In the genomic region with DNA sequence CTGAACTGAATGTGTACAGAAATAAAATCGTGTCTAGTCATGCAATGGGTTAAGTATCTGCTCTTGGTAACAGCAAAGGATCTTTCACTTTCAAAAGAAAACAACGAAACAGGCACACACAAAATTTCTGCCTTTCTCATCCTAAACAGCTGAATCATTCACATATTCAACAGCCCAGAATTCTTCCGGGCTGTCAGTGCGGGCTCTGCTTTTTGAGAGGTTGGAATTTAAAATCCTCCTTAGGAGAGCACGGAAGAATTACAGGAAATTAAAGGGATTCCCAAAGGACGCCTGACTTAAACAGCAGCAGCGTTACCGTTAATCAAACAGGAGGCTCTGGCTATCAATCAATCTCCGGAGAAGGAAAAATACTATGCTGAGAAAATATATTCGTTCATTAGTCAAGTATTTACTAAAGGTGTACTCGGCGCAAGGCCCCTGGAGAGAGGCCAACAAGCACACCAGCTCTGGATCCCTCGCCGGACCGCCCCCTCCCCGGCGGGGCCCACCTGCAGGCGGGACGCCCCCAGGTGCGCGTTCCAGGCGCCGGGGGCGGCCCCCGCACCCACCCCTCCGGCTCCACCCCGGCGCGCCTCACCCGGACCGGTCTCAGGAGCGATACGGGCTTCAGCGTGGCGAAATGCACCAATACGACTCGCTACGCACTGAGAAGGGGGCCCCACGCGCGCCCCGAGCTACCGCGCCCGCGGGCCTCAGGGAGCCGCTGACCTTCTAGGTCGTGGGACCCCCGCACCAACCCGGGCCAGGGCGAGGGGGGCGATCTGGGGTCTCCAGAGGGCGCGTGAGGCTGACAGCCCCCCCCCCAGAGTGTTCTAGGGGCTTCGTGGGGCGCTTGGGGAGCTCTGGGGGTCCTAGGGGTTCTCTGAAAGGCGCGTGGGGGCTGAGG, we compare ENCODE assay signal across 9 cellular contexts. TPM values are rescaled to one million over a fixed set of nuclear protein-coding genes. Genes with fewer than 3 reads are reported as not detected.
DNase-seq lines count a peak whose midpoint lies in the region; ATAC-seq and TF ChIP-seq lines count a peak whose summit lies in the region.
"Had no signal": no experiment of that assay in that cellular context is flagged by ENCODE, and none has a peak within 500 bp of the region (broad histone marks: within the 10 kb centered on the region; RNA-seq: fewer than 3 reads in every experiment).

No MANE protein-coding gene starts in this region.

- peak overlapping the region; percentile 85 for H3K27ac Mint-ChIP-seq in CD4-positive, alpha-beta T cell
- H3K27ac Mint-ChIP-seq in activated CD8-positive, alpha-beta T cell treated with anti-CD3 and anti-CD28 coated beads for 36 hours = peak overlapping the region; percentile 88
- H3K27ac Mint-ChIP-seq in effector memory CD8-positive, alpha-beta T cell = peak overlapping the region; percentile 90 to 94
- H3K27ac Mint-ChIP-seq in stimulated activated effector memory CD8-positive, alpha-beta T cell treated with anti-CD3 and anti-CD28 coated beads, Interleukin-12 subunit alpha, Interleukin-12 subunit beta, amount 100 ng/mL, for 72 hours = peak overlapping the region; percentile 89

- H3K36me3 ChIP-seq in mesodermal cell (ENCODE audit: control insufficient read depth, insufficient read depth, low read length) = peaks cover 4% of the 10 kb centered on the region

- no peaks in the 10 kb centered on the region for H3K4me1 ChIP-seq in mesodermal cell (ENCODE audit: control insufficient read depth, insufficient read depth, low read length, poor library complexity, severe bottlenecking)

- POLR2A ChIA-PET in CD4-positive, alpha-beta T cell (lab: Charles Lee) = interaction anchor here (2.8 to 3.2 kb wide), 3 partner anchors 59 to 70 kb away, joined by 23 to 79 read pairs (median 36); a partner anchor contains a TSS
- POLR2A ChIA-PET in activated CD8-positive, alpha-beta T cell treated with anti-CD3 and anti-CD28 coated beads for 36 hours (lab: Charles Lee) = interaction anchor here (0.6 to 2.4 kb wide), 10 partner anchors 9 to 70 kb away, joined by 3 to 17 read pairs (median 4); a partner anchor contains a TSS

- TF ChIP-seq CTCF in CD4-positive, alpha-beta T cell (IDR thresholded peaks at IDR 0.05) = no peak
- TF ChIP-seq CTCF in activated CD8-positive, alpha-beta T cell treated with anti-CD3 and anti-CD28 coated beads for 36 hours (IDR thresholded peaks at IDR 0.05) = no peak

- no peaks in the 10 kb centered on the region for H3K9me3 ChIP-seq in CD4-positive, alpha-beta T cell (ENCODE audit: control insufficient read depth, low read length)
- no peaks in the 10 kb centered on the region for H3K9me3 ChIP-seq in mesodermal cell (ENCODE audit: control insufficient read depth, low read length)

- H3K4me1 Mint-ChIP-seq in CD4-positive, alpha-beta T cell (ENCODE audit: low read depth) = peaks cover 46% of the 10 kb centered on the region
- peaks cover 67% of the 10 kb centered on the region for H3K4me1 Mint-ChIP-seq in activated CD8-positive, alpha-beta T cell treated with anti-CD3 and anti-CD28 coated beads for 36 hours (ENCODE audit: low read depth)
- H3K4me1 Mint-ChIP-seq in effector memory CD8-positive, alpha-beta T cell (ENCODE audit: low read depth in 2 of 2) = peaks cover 29 to 39% of the 10 kb centered on the region in 2 donors
- H3K4me1 Mint-ChIP-seq in stimulated activated effector memory CD8-positive, alpha-beta T cell treated with anti-CD3 and anti-CD28 coated beads, Interleukin-12 subunit alpha, Interleukin-12 subunit beta, amount 100 ng/mL, for 72 hours = peaks cover 34% of the 10 kb centered on the region

- H3K27me3 ChIP-seq in CD4-positive, alpha-beta T cell (ENCODE audit: control insufficient read depth, insufficient read depth, low read length) = no peaks in the 10 kb centered on the region

- 1 to 4% methylated on average over 36 to 46 of the region's 58 CpGs for WGBS in mesodermal cell (ENCODE audit: insufficient coverage in 2 of 2), 2 experiments

- peaks cover 4% of the 10 kb centered on the region for H3K36me3 Mint-ChIP-seq in CD4-positive, alpha-beta T cell (ENCODE audit: low read depth)
- peaks cover 10% of the 10 kb centered on the region for H3K36me3 Mint-ChIP-seq in activated CD8-positive, alpha-beta T cell treated with anti-CD3 and anti-CD28 coated beads for 36 hours (ENCODE audit: low read depth)
- peaks cover 11% of the 10 kb centered on the region for H3K36me3 Mint-ChIP-seq in effector memory CD8-positive, alpha-beta T cell (ENCODE audit: insufficient read depth)
- peaks cover 7% of the 10 kb centered on the region for H3K36me3 Mint-ChIP-seq in stimulated activated effector memory CD8-positive, alpha-beta T cell treated with anti-CD3 and anti-CD28 coated beads, Interleukin-12 subunit alpha, Interleukin-12 subunit beta, amount 100 ng/mL, for 72 hours

- CTCF ChIA-PET in CD4-positive, alpha-beta T cell (lab: Charles Lee) = interaction anchor here (0.6 to 2.5 kb wide), 2 partner anchors 70 to 102 kb away, joined by 4 to 18 read pairs; a partner anchor contains a TSS
- CTCF ChIA-PET in activated CD8-positive, alpha-beta T cell treated with anti-CD3 and anti-CD28 coated beads for 36 hours (lab: Charles Lee) = interaction anchor here (0.7 to 6.1 kb wide), 6 partner anchors 11 to 186 kb away, joined by 3 to 41 read pairs (median 4); a partner anchor contains a TSS

- H3K4me3 ChIP-seq in mesodermal cell (ENCODE audit: extremely low read depth, insufficient read depth, low read length, poor library complexity, severe bottlenecking) = peak overlapping the region; percentile 96

- intact Hi-C loops in CD4-positive, alpha-beta T cell (cut with DNase I, micrococcal nuclease) = loop anchor here in 1 of 2 experiments (1.0 to 10.0 kb wide), 4 partner anchors 23 to 1635 kb away; a partner anchor contains a TSS
- intact Hi-C loops in activated CD8-positive, alpha-beta T cell treated with anti-CD3 and anti-CD28 coated beads for 36 hours (cut with micrococcal nuclease) = loop anchor here (5.0 kb wide), 1 partner anchor 58 kb away; a partner anchor contains a TSS

- peak overlapping the region; percentile 36 for H3K27ac ChIP-seq in CD4-positive, alpha-beta T cell (ENCODE audit: low read depth, low read length)
- peak overlapping the region; percentile 20 for H3K27ac ChIP-seq in mesodermal cell (ENCODE audit: low read depth, low read length, severe bottlenecking)

- H3K9me3 Mint-ChIP-seq in CD4-positive, alpha-beta T cell = no peaks in the 10 kb centered on the region
- no peaks in the 10 kb centered on the region for H3K9me3 Mint-ChIP-seq in activated CD8-positive, alpha-beta T cell treated with anti-CD3 and anti-CD28 coated beads for 36 hours
- H3K9me3 Mint-ChIP-seq in effector memory CD8-positive, alpha-beta T cell = no peaks in the 10 kb centered on the region
- H3K9me3 Mint-ChIP-seq in stimulated activated effector memory CD8-positive, alpha-beta T cell treated with anti-CD3 and anti-CD28 coated beads, Interleukin-12 subunit alpha, Interleukin-12 subunit beta, amount 100 ng/mL, for 72 hours = no peaks in the 10 kb centered on the region

- peaks cover 11% of the 10 kb centered on the region for H3K27me3 Mint-ChIP-seq in CD4-positive, alpha-beta T cell
- H3K27me3 Mint-ChIP-seq in activated CD8-positive, alpha-beta T cell treated with anti-CD3 and anti-CD28 coated beads for 36 hours = no peaks in the 10 kb centered on the region
- peaks cover 13 to 14% of the 10 kb centered on the region in 2 donors for H3K27me3 Mint-ChIP-seq in effector memory CD8-positive, alpha-beta T cell

- peak overlapping the region; percentile 93 for H3K4me3 Mint-ChIP-seq in CD4-positive, alpha-beta T cell
- H3K4me3 Mint-ChIP-seq in activated CD8-positive, alpha-beta T cell treated with anti-CD3 and anti-CD28 coated beads for 36 hours = peak overlapping the region; percentile 93
- peak overlapping the region; percentile 86 to 93 for H3K4me3 Mint-ChIP-seq in effector memory CD8-positive, alpha-beta T cell
- peak overlapping the region; percentile 80 for H3K4me3 Mint-ChIP-seq in stimulated activated effector memory CD8-positive, alpha-beta T cell treated with anti-CD3 and anti-CD28 coated beads, Interleukin-12 subunit alpha, Interleukin-12 subunit beta, amount 100 ng/mL, for 72 hours

- peak; percentile 15 for ATAC-seq in CD4-positive, alpha-beta T cell (ENCODE audit: poor library complexity)
- ATAC-seq in GM21717 (IDR thresholded peaks at IDR 0.05; ENCODE audit: unreplicated experiment) = peak; percentile 36
- peak; percentile 31 for ATAC-seq in activated CD8-positive, alpha-beta T cell treated with anti-CD3 and anti-CD28 coated beads for 36 hours
- ATAC-seq in effector memory CD8-positive, alpha-beta T cell (replicated peaks) = peak; percentile 18
- peak; percentile 47 for ATAC-seq in stimulated activated effector memory CD8-positive, alpha-beta T cell treated with anti-CD3 and anti-CD28 coated beads, Interleukin-12 subunit alpha, Interleukin-12 subunit beta, amount 100 ng/mL, for 72 hours

- peak; percentile 13 to 42 (median 22) for DNase-seq in CD4-positive, alpha-beta T cell
- DNase-seq in NCI-H146 treated with DMSO at 0.1 percent for 48 hours (lab: John Stamatoyannopoulos, UW; ENCODE audit: unreplicated experiment) (peak; percentile 12), NCI-H1930 (lab: John Stamatoyannopoulos, UW) (no peak)
- peak; percentile 69 for DNase-seq in activated CD8-positive, alpha-beta T cell treated with anti-CD3 and anti-CD28 coated beads for 36 hours
- DNase-seq in effector memory CD8-positive, alpha-beta T cell = peak in 1 of 3 experiments; percentile 20
- peak; percentile 12 to 64 for DNase-seq in stimulated activated effector memory CD8-positive, alpha-beta T cell treated with anti-CD3 and anti-CD28 coated beads, Interleukin-12 subunit alpha, Interleukin-12 subunit beta, amount 100 ng/mL, for 72 hours (ENCODE audit: low spot score in 2 of 2)

RNA-seq across cellular contexts. Expression of a gene that starts 1.0 kb away (rescaled TPM):
- total RNA-seq in CD4-positive, alpha-beta T cell = 1 to 10 TPM; 7.5 to 8.9 TPM
- total RNA-seq in activated CD8-positive, alpha-beta T cell treated with anti-CD3 and anti-CD28 coated beads for 36 hours = 10 to 100 TPM; 14.3 to 16.8 TPM
- 10.4 TPM for polyA plus RNA-seq in mesodermal cell (2013, experiment 1 of 2)
- 11.2 TPM for polyA plus RNA-seq in mesodermal cell (2013, experiment 2 of 2)

RNA-seq across cellular contexts. Expression of a gene that starts 19.2 kb away (rescaled TPM):
- not detected for total RNA-seq in CD4-positive, alpha-beta T cell
- total RNA-seq in activated CD8-positive, alpha-beta T cell treated with anti-CD3 and anti-CD28 coated beads for 36 hours = not detected
- not detected for polyA plus RNA-seq in mesodermal cell (2013, experiment 1 of 2)
- polyA plus RNA-seq in mesodermal cell (2013, experiment 2 of 2) = not detected
- total RNA-seq: NCI-H460 had no signal

RNA-seq across cellular contexts. Expression of a gene that starts 32.4 kb away (rescaled TPM):
- total RNA-seq in CD4-positive, alpha-beta T cell = not detected
- total RNA-seq in activated CD8-positive, alpha-beta T cell treated with anti-CD3 and anti-CD28 coated beads for 36 hours = not detected
- not detected for polyA plus RNA-seq in mesodermal cell (2013, experiment 1 of 2)
- polyA plus RNA-seq in mesodermal cell (2013, experiment 2 of 2) = not detected
- total RNA-seq: NCI-H460 had no signal

RNA-seq across cellular contexts. Expression of a gene that starts 58.3 kb away (rescaled TPM):
- 10 to 100 TPM; 38.1 to 43.6 TPM for total RNA-seq in CD4-positive, alpha-beta T cell
- total RNA-seq in activated CD8-positive, alpha-beta T cell treated with anti-CD3 and anti-CD28 coated beads for 36 hours = 10 to 100 TPM; 11.8 to 13.7 TPM
- polyA plus RNA-seq in mesodermal cell (2013, experiment 1 of 2) = 12.4 TPM
- polyA plus RNA-seq in mesodermal cell (2013, experiment 2 of 2) = 13.4 TPM

Comparison
In these comparisons a context has a peak if more than half of its experiments do, and no peak if none do; other contexts are left out.
1. DNase-seq: peak in CD4-positive, alpha-beta T cell (10 of 10), NCI-H146 treated with DMSO at 0.1 percent for 48 hours (single experiment), activated CD8-positive, alpha-beta T cell treated with anti-CD3 and anti-CD28 coated beads for 36 hours (single experiment) and stimulated activated effector memory CD8-positive, alpha-beta T cell treated with anti-CD3 and anti-CD28 coated beads, Interleukin-12 subunit alpha, Interleukin-12 subunit beta, amount 100 ng/mL, for 72 hours (2 of 2); none in NCI-H1930 (0 of 2).
2. Peak in every context shown above with its lines, with median percentiles within 50 percentile points of each other: ATAC-seq, H3K27ac Mint-ChIP-seq and H3K4me3 Mint-ChIP-seq.